Comparison of ENCODE assay signal across 13 cellular contexts in genomic region chr1:9240914-9241820, GRCh38. TPM values are rescaled to one million over a fixed set of nuclear protein-coding genes. Genes with fewer than 3 reads are reported as not detected.
A peak's percentile ranks its signal among the peaks of the same experiment; 100 is the strongest.
DNase-seq lines count a peak whose midpoint lies in the region; ATAC-seq and TF ChIP-seq lines count a peak whose summit lies in the region.
"Had no signal": no experiment of that assay in that cellular context is flagged by ENCODE, and none has a peak within 500 bp of the region (broad histone marks: within the 10 kb centered on the region; RNA-seq: fewer than 3 reads in every experiment).

No MANE protein-coding gene starts in this region.

- no peaks in the 10 kb centered on the region for H4K20me1 ChIP-seq in Karpas-422 (ENCODE audit: insufficient read depth, low read depth, low read length)

- H3K9ac ChIP-seq in Karpas-422 (ENCODE audit: low read length): no peak overlapping the region

- peaks cover 5 to 97% (median 84%) of the 10 kb centered on the region in 9 donors for H3K4me1 ChIP-seq in heart right ventricle
- H3K4me1 ChIP-seq in right cardiac atrium (ENCODE audit: control insufficient read depth, insufficient read depth, low read length): peaks cover 12% of the 10 kb centered on the region
- H3K4me1 ChIP-seq in gastrocnemius medialis: peaks cover 96 to 97% of the 10 kb centered on the region in 2 donors
- peaks cover 93% of the 10 kb centered on the region for H3K4me1 ChIP-seq in vagina
- H3K4me1 ChIP-seq in Karpas-422 (ENCODE audit: low read length): peaks cover 5% of the 10 kb centered on the region

- no peak for ATAC-seq in heart right ventricle
- ATAC-seq in Right ventricle myocardium superior (ENCODE audit: poor library complexity): no peak
- no peak for ATAC-seq in right cardiac atrium
- no peak for ATAC-seq in gastrocnemius medialis
- no peak for ATAC-seq in GM21515 (IDR thresholded peaks at IDR 0.05; ENCODE audit: unreplicated experiment)
- ATAC-seq: SK-N-SH treated with all-trans-retinoic acid at 6 μM for 48 hours had no signal

- H3K4me3 ChIP-seq in heart right ventricle (no peak overlapping the region), right cardiac atrium (ENCODE audit: low read length) (no peak overlapping the region), gastrocnemius medialis (peak overlapping the region in 1 of 4 donors; percentile 31), vagina (no peak overlapping the region), Karpas-422 (ENCODE audit: low read length) (no peak overlapping the region)

- in situ Hi-C loops in gastrocnemius medialis (cut with MboI; ENCODE audit: low sequenced_read_pairs in 4 of 4): no loop called here

- TF ChIP-seq CTCF in heart right ventricle (IDR thresholded peaks at IDR 0.05): no peak
- no peak for TF ChIP-seq CTCF in gastrocnemius medialis (IDR thresholded peaks at IDR 0.05 in 4 of 5, conservative IDR thresholded peaks at IDR 0.05 in 1 of 5)
- TF ChIP-seq CTCF in vagina (IDR thresholded peaks at IDR 0.05): no peak

- H3K4me2 ChIP-seq in Karpas-422 (ENCODE audit: low read depth, low read length, poor library complexity, severe bottlenecking): no peak overlapping the region

- H3K79me2 ChIP-seq in Karpas-422 (ENCODE audit: low read length): peaks cover 25% of the 10 kb centered on the region

- no peaks in the 10 kb centered on the region for H3K9me2 ChIP-seq in Karpas-422 (replicated peaks; ENCODE audit: insufficient read depth, low read length)

- H3K27me3 ChIP-seq in heart right ventricle: no peaks in the 10 kb centered on the region
- H3K27me3 ChIP-seq in right cardiac atrium (ENCODE audit: control insufficient read depth, insufficient read depth): no peaks in the 10 kb centered on the region
- H3K27me3 ChIP-seq in gastrocnemius medialis: no peaks in the 10 kb centered on the region
- no peaks in the 10 kb centered on the region for H3K27me3 ChIP-seq in vagina
- no peaks in the 10 kb centered on the region for H3K27me3 ChIP-seq in Karpas-422 (ENCODE audit: low read length)

- DNase-seq in heart right ventricle: no peak
- no peak for DNase-seq in Right ventricle myocardium superior
- no peak for DNase-seq in right cardiac atrium
- DNase-seq in gastrocnemius medialis: no peak
- no peak for DNase-seq in vagina (ENCODE audit: extremely low spot score in 2 of 2)
- DNase-seq in effector CD4-positive, alpha-beta T cell: no peak
- DNase-seq in Karpas-422: no peak
- DNase-seq: activated CD8-positive, alpha-beta memory T cell treated with anti-CD3 and anti-CD28 coated beads, Interleukin-2, amount 50 U/mL, for 48 hours; NCI-H1105 treated with DMSO at 0.1 percent for 48 hours; stimulated activated CD4-positive, alpha-beta T cell treated with anti-CD3 and anti-CD28 coated beads, Interleukin-4, amount 100 ng/mL, for 4 hours; stimulated activated naive CD4-positive, alpha-beta T cell treated with Interleukin-2 at 50 U/mL for 16 hours had no signal

- intact Hi-C loops in heart right ventricle (cut with DNase I) (no loop called here), Right ventricle myocardium superior (cut with DNase I) (no loop called here), right cardiac atrium (cut with DNase I) (no loop called here), gastrocnemius medialis (cut with DNase I; ENCODE audit: low total_unique reads) (loop anchor here (5.0 kb wide), 2 partner anchors 136 to 311 kb away; no protein-coding TSS in a partner anchor), vagina (cut with DNase I) (no loop called here)

- TF ChIP-seq POLR2A in gastrocnemius medialis (IDR thresholded peaks at IDR 0.05) (no peak), vagina (IDR thresholded peaks at IDR 0.05) (no peak)

- H3K36me3 ChIP-seq in heart right ventricle (peaks cover 0 to 21% (median 9%) of the 10 kb centered on the region in 9 donors), gastrocnemius medialis (no peaks in the 10 kb centered on the region), vagina (peaks cover 0 to 11% of the 10 kb centered on the region in 2 donors), Karpas-422 (ENCODE audit: insufficient read depth, low read length) (no peaks in the 10 kb centered on the region)

- peak overlapping the region in 9 of 10 donors; percentile 65 to 99 (median 95) for H3K27ac ChIP-seq in heart right ventricle
- H3K27ac ChIP-seq in right cardiac atrium (ENCODE audit: low read length): peak overlapping the region; percentile 84
- H3K27ac ChIP-seq in gastrocnemius medialis: peak overlapping the region; percentile 86 to 99 (median 92)
- H3K27ac ChIP-seq in vagina: peak overlapping the region; percentile 86
- no peak overlapping the region for H3K27ac ChIP-seq in Karpas-422 (ENCODE audit: low read length)

- WGBS in heart right ventricle, 2 donors: 90 to 92% methylated on average over 8 of the region's 8 CpGs
- 89% methylated on average over 8 of the region's 8 CpGs for WGBS in right cardiac atrium

- H2AFZ ChIP-seq in Karpas-422 (ENCODE audit: low read length): no peak overlapping the region

- H3K9me3 ChIP-seq in heart right ventricle (no peaks in the 10 kb centered on the region), right cardiac atrium (ENCODE audit: control insufficient read depth, low read length) (no peaks in the 10 kb centered on the region), gastrocnemius medialis (no peaks in the 10 kb centered on the region), vagina (no peaks in the 10 kb centered on the region), Karpas-422 (ENCODE audit: low read length) (no peaks in the 10 kb centered on the region)

RNA-seq across cellular contexts. Expression of gene H6PD, which starts 6.6 kb away (rescaled TPM):
- total RNA-seq in heart right ventricle (10 to 100 TPM; 22.3 to 45.0 (median 29.3) TPM), Right ventricle myocardium superior (20.9 TPM), right cardiac atrium (10 to 100 TPM; 29.8 to 39.8 (median 34.9) TPM), gastrocnemius medialis (10 to 100 TPM; 37.3 to 65.1 (median 44.4) TPM), vagina (65.1 TPM)
- polyA plus RNA-seq in heart right ventricle (10 to 100 TPM in 1 of 2 donors, 1 to 10 TPM in 1; 5.7 to 17.1 TPM), right cardiac atrium (27.0 TPM)
- total RNA-seq in Karpas-422 (2014; rRNA removed; shearing (Covaris generic); ENCODE audit: low replicate concordance): 21.3 and 21.6 TPM in 2 replicates

RNA-seq across cellular contexts. Expression of gene SPSB1, which starts 51.5 kb away (rescaled TPM):
- total RNA-seq in heart right ventricle: 10 to 100 TPM in 3 of 10 donors, 1 to 10 TPM in 7; 5.5 to 16.5 (median 9.4) TPM
- 1 to 10 TPM; 6.7 to 7.5 TPM for polyA plus RNA-seq in heart right ventricle
- 13.0 TPM for total RNA-seq in Right ventricle myocardium superior
- 10 to 100 TPM; 15.5 to 24.0 (median 18.0) TPM for total RNA-seq in right cardiac atrium
- 16.5 TPM for polyA plus RNA-seq in right cardiac atrium
- 100 to 1,000 TPM in 1 of 4 donors, 10 to 100 TPM in 3; 40.4 to 161 (median 56.6) TPM for total RNA-seq in gastrocnemius medialis
- total RNA-seq in vagina: 40.0 TPM
- total RNA-seq in Karpas-422 (2014; rRNA removed; shearing (Covaris generic); ENCODE audit: low replicate concordance): not detected in 2 replicates
